8 cellular contexts compared by ENCODE assay signal in genomic region chr4:180449395-180449956, GRCh38.
DNase-seq lines count a peak whose midpoint lies in the region; ATAC-seq lines count a peak whose summit lies in the region.

No MANE protein-coding gene starts in this region.

- ATAC-seq in HG03460 (IDR thresholded peaks at IDR 0.05; ENCODE audit: unreplicated experiment) (peak; percentile 65), GM21447 (IDR thresholded peaks at IDR 0.05; ENCODE audit: unreplicated experiment) (no peak), sciatic nerve (no peak)

- intact Hi-C loops in sciatic nerve (cut with DNase I) = no loop called here

- DNase-seq in NCI-H510A treated with DMSO at 0.1 percent for 48 hours (lab: John Stamatoyannopoulos, UW) (peak; percentile 6), NCI-H510A (lab: John Stamatoyannopoulos, UW) (no peak), OCI-M1 (lab: John Stamatoyannopoulos, UW) (peak; percentile 92), fibroblast of peridontal ligament (ENCODE audit: extremely low read depth) (peak; percentile 49), sciatic nerve (ENCODE audit: low spot score) (no peak), NCI-H187 (lab: John Stamatoyannopoulos, UW) (no peak)

Comparison
In these comparisons a context has a peak if more than half of its experiments do, and no peak if none do; other contexts are left out.
1. DNase-seq: peak in NCI-H510A treated with DMSO at 0.1 percent for 48 hours (single experiment), OCI-M1 (single experiment) and fibroblast of peridontal ligament (single experiment); none in NCI-H510A (single experiment), sciatic nerve (single experiment) and NCI-H187 (0 of 2).